ENCODE assay signal across 1 cellular context in genomic region chr4:75727073-75727472, GRCh38.
TF ChIP-seq lines count a peak whose summit lies in the region.

No MANE protein-coding gene starts in this region.

TF ChIP-seq in K562, 482 proteins besides CTCF, POLR2A, EP300 and RAD21 (continued from another document):
- TF ChIP-seq, protein P1, sequence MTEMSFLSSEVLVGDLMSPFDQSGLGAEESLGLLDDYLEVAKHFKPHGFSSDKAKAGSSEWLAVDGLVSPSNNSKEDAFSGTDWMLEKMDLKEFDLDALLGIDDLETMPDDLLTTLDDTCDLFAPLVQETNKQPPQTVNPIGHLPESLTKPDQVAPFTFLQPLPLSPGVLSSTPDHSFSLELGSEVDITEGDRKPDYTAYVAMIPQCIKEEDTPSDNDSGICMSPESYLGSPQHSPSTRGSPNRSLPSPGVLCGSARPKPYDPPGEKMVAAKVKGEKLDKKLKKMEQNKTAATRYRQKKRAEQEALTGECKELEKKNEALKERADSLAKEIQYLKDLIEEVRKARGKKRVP (CRISPR knock-in tag; IDR thresholded peaks at IDR 0.05): no peak
